Comparison of ENCODE assay signal across 23 cellular contexts in genomic region chr20:50737352-50737751, GRCh38. TPM values are rescaled to one million over a fixed set of nuclear protein-coding genes. Genes with fewer than 3 reads are reported as not detected.
A peak's percentile ranks its signal among the peaks of the same experiment; 100 is the strongest.
DNase-seq lines count a peak whose midpoint lies in the region; ATAC-seq, FAIRE-seq and TF ChIP-seq lines count a peak whose summit lies in the region.
"Had no signal": no experiment of that assay in that cellular context is flagged by ENCODE, and none has a peak within 500 bp of the region (broad histone marks: within the 10 kb centered on the region; RNA-seq: fewer than 3 reads in every experiment).

No MANE protein-coding gene starts in this region.

- no peaks in the 10 kb centered on the region for H3K9me1 ChIP-seq in K562 (ENCODE audit: control insufficient read depth, insufficient read depth, low read length)

- H3K9ac ChIP-seq in K562 (ENCODE audit: insufficient read depth in 1 of 2, low read depth in 2 of 2, low read length in 2 of 2) = no peak overlapping the region
- H3K9ac ChIP-seq: BLaER1, KMS-11 had no signal

- TF ChIP-seq POLR2A in K562 (conservative IDR thresholded peaks at IDR 0.05) (no peak), testis (IDR thresholded peaks at IDR 0.05) (no peak)

- intact Hi-C loops in K562 (cut with micrococcal nuclease) = no loop called here
- intact Hi-C loops in testis (cut with DNase I; ENCODE audit: low total_unique reads) = no loop called here

- H3K27me3 ChIP-seq in K562 (ENCODE audit: control insufficient read depth in 2 of 2, insufficient read depth in 2 of 2, low read length in 2 of 2) = no peaks in the 10 kb centered on the region
- H3K27me3 ChIP-seq in testis = no peaks in the 10 kb centered on the region
- H3K27me3 ChIP-seq: BLaER1, suprapubic skin had no signal

- TF ChIP-seq CTCF in K562 (IDR thresholded peaks at IDR 0.05 in 2 of 3, conservative IDR thresholded peaks at IDR 0.05 in 1 of 3; ENCODE audit: insufficient read depth in 2 of 3, low read depth in 1 of 3, low read length in 3 of 3) (no peak), testis (IDR thresholded peaks at IDR 0.05) (no peak)

- ATAC-seq in K562 (peak; percentile 78), GM19395 (IDR thresholded peaks at IDR 0.05; ENCODE audit: unreplicated experiment) (no peak), HG02973 (IDR thresholded peaks at IDR 0.05; ENCODE audit: unreplicated experiment) (no peak)

- POLR2A ChIA-PET in K562 (lab: Yijun Ruan, JAX) = interaction anchor here (0.7 to 1.4 kb wide), 4 partner anchors 12 to 76 kb away, joined by 3 to 4 read pairs (median 4); partner anchors contain the start of gene RIPOR3

- H3K36me3 ChIP-seq in K562 (ENCODE audit: control insufficient read depth, insufficient read depth, low read length) (peaks cover 41% of the 10 kb centered on the region), testis (ENCODE audit: low read depth, missing control alignments) (no peaks in the 10 kb centered on the region)
- H3K36me3 ChIP-seq: lower lobe of right lung, suprapubic skin had no signal

- no peak overlapping the region for H2AFZ ChIP-seq in K562 (ENCODE audit: low read depth, low read length)

- TF ChIP-seq EP300 in K562 (IDR thresholded peaks at IDR 0.05; ENCODE audit: low read length) = no peak; the same call in 1 of the 2 replicates

- H3K4me1 ChIP-seq in K562 (replicated peaks in 1 of 2; ENCODE audit: control insufficient read depth in 2 of 2, insufficient read depth in 2 of 2, low read length in 2 of 2) = peaks cover 36 to 54% of the 10 kb centered on the region in 2 experiments
- H3K4me1 ChIP-seq in testis = no peaks in the 10 kb centered on the region

- H3K27ac ChIP-seq in K562 (ENCODE audit: extremely low read depth, low read depth, low read length) = peak overlapping the region; percentile 61
- no peak overlapping the region for H3K27ac ChIP-seq in testis
- H3K27ac ChIP-seq: 22Rv1, BLaER1, KMS-11, lower lobe of right lung, suprapubic skin had no signal

- in situ Hi-C loops in K562 (cut with MboI) = loop anchor here (10.0 kb wide), 1 partner anchor 253 kb away; no protein-coding TSS in a partner anchor

- CTCF ChIA-PET in K562 (lab: Yijun Ruan, JAX; ENCODE audit: low intra/inter-chr PET ratio) = no interaction called here

- H4K20me1 ChIP-seq in K562 (replicated peaks; ENCODE audit: control insufficient read depth, insufficient read depth, low read length) = no peaks in the 10 kb centered on the region

- no TSS peak for BruUV-seq in K562 (replicated peaks; lab: Mats Ljungman, UMichigan)

- peak; percentile 18 for DNase-seq in NCI-H82 (lab: John Stamatoyannopoulos, UW)
- no peak for DNase-seq in NCI-H82 treated with DMSO at 0.1 percent for 48 hours (lab: John Stamatoyannopoulos, UW; ENCODE audit: unreplicated experiment)
- peak in 3 of 4 experiments; percentile 36 to 81 (median 55) for DNase-seq in K562 (ENCODE audit: extremely low read depth in 1 of 4, low spot score in 3 of 4)
- DNase-seq in kidney tubule cell (ENCODE audit: low spot score) = peak; percentile 74
- DNase-seq in testis = peak; percentile 10
- DNase-seq in NCI-H187 treated with DMSO at 0.1 percent for 48 hours (lab: John Stamatoyannopoulos, UW) = no peak
- DNase-seq: activated CD4-positive, alpha-beta T cell treated with anti-CD3 and anti-CD28 coated beads, Interleukin-2, amount 50 U/mL, for 4 hours; activated naive CD4-positive, alpha-beta T cell treated with Interleukin-2 at 50 U/mL for 16 hours; activated T-cell treated with anti-CD3 and anti-CD28 coated beads, Interleukin-2, amount 50 U/mL, for 1 hour; anterior cingulate cortex; lower lobe of right lung; NCI-H1048; NCI-H2107; NCI-H524 treated with DMSO at 0.1 percent for 48 hours; SIG-M5; stimulated activated CD8-positive, alpha-beta memory T cell treated with anti-CD3 and anti-CD28 coated beads, Interleukin-4, amount 100 ng/mL, for 48 hours had no signal

- WGBS in K562 (ENCODE audit: insufficient coverage, low coverage, missing lambda C conversion rate) = 35% methylated on average over 4 of the region's 4 CpGs
- 82 to 90% methylated on average over 4 of the region's 4 CpGs for WGBS in testis, 2 donors

- H3K9me3 ChIP-seq in K562 (replicated peaks; ENCODE audit: control insufficient read depth, insufficient read depth, low read depth, low read length) = no peaks in the 10 kb centered on the region
- no peaks in the 10 kb centered on the region for H3K9me3 ChIP-seq in testis
- H3K9me3 ChIP-seq: BLaER1, lower lobe of right lung, suprapubic skin had no signal

- H3K4me2 ChIP-seq in K562 (ENCODE audit: insufficient read depth, low read length) = peak overlapping the region; percentile 48
- H3K4me2 ChIP-seq: BLaER1, KMS-11 had no signal

- no peak for TF ChIP-seq RAD21 in K562 (CRISPR knock-in tag; conservative IDR thresholded peaks at IDR 0.05 in 1 of 2, IDR thresholded peaks at IDR 0.05 in 1 of 2)

- peak; percentile 96 for FAIRE-seq in K562 (lab: Jason Lieb, UNC)

- H3K4me3 ChIP-seq in K562 (no peak overlapping the region), testis (no peak overlapping the region)
- H3K4me3 ChIP-seq: BLaER1, lower lobe of right lung, suprapubic skin had no signal

- peaks cover 90% of the 10 kb centered on the region for H3K79me2 ChIP-seq in K562 (ENCODE audit: control insufficient read depth, insufficient read depth, low read length)

RNA-seq across cellular contexts. Expression of gene PARD6B, which starts 6.0 kb away (rescaled TPM):
- total RNA-seq in K562 (2011; cell fraction: chromatin; rRNA removed; ENCODE audit: low replicate concordance) = 9.8 and 24.9 TPM in 2 replicates
- 5.3 and 6.2 TPM in 2 replicates for total RNA-seq in K562 (2011; cell fraction: nucleolus; rRNA removed)
- 12.7 and 15.3 TPM in 2 replicates for total RNA-seq in K562 (2011; cell fraction: nucleoplasm; rRNA removed)
- total RNA-seq in K562 (2014; rRNA removed) (5.5 and 5.9 TPM in 2 replicates), K562 (2014; rRNA removed; fragmentation: Illumina TruSeq; extraction: Trizol) (10.4 and 12.7 TPM in 2 replicates), K562 (2015; rRNA removed; fragmentation: Illumina TruSeq; extraction: Trizol) (9.0 and 9.8 TPM in 2 replicates), K562 (2021) (12.0 and 12.3 TPM in 2 replicates), testis (10 to 100 TPM; 15.4 to 17.0 TPM)
- polyA plus RNA-seq in K562 (2011; rRNA removed) (4.5 and 5.3 TPM in 2 replicates), K562 (2014; fragmentation: Illumina TruSeq; extraction: Trizol) (1.7 and 2.5 TPM in 2 replicates), K562 (2014; fragmentation: Nextera tagmentation; extraction: Ambion mirVana) (1 to 10 TPM; 2.7 to 7.4 TPM), K562 (2014; rRNA removed) (2.5 and 2.6 TPM in 2 replicates), testis (ENCODE audit: insufficient read depth, low read depth, low replicate concordance) (3.8 TPM)
- polyA plus RNA-seq in K562 (2011; cell fraction: cytosol; rRNA removed) = 1.5 and 2.7 TPM in 2 replicates
- polyA plus RNA-seq in K562 (2011; cell fraction: nucleus; rRNA removed) = 1.9 and 2.6 TPM in 2 replicates
- 0.96 and 1.2 TPM in 2 replicates for polyA plus RNA-seq in K562 (2012)
- polyA minus RNA-seq in K562 (2011; rRNA and poly(A)+ RNA removed) = 10.1 and 10.3 TPM in 2 replicates
- 5.6 and 5.7 TPM in 2 replicates for polyA minus RNA-seq in K562 (2011; cell fraction: cytosol; rRNA and poly(A)+ RNA removed)
- polyA minus RNA-seq in K562 (2011; cell fraction: nucleus; rRNA and poly(A)+ RNA removed) = 2.2 and 3.1 TPM in 2 replicates

RNA-seq across cellular contexts. Expression of gene RIPOR3, which starts 46.0 kb away (rescaled TPM):
- 220 and 451 TPM in 2 replicates for total RNA-seq in K562 (2011; cell fraction: chromatin; rRNA removed; ENCODE audit: low replicate concordance)
- total RNA-seq in K562 (2011; cell fraction: nucleolus; rRNA removed) = 258 and 278 TPM in 2 replicates
- 187 and 217 TPM in 2 replicates for total RNA-seq in K562 (2011; cell fraction: nucleoplasm; rRNA removed)
- total RNA-seq in K562 (2014; rRNA removed) (22.3 and 28.3 TPM in 2 replicates), K562 (2014; rRNA removed; fragmentation: Illumina TruSeq; extraction: Trizol) (9.2 and 15.5 TPM in 2 replicates), K562 (2015; rRNA removed; fragmentation: Illumina TruSeq; extraction: Trizol) (12.8 and 13.3 TPM in 2 replicates), K562 (2021) (43.3 and 46.1 TPM in 2 replicates), testis (10 to 100 TPM; 22.1 to 26.9 TPM)
- polyA plus RNA-seq in K562 (2011; rRNA removed) (48.8 and 65.1 TPM in 2 replicates), K562 (2014; fragmentation: Illumina TruSeq; extraction: Trizol) (21.4 and 23.4 TPM in 2 replicates), K562 (2014; fragmentation: Nextera tagmentation; extraction: Ambion mirVana) (1 to 10 TPM; 3.3 to 3.8 TPM), K562 (2014; rRNA removed) (62.7 and 66.4 TPM in 2 replicates), testis (ENCODE audit: insufficient read depth, low read depth, low replicate concordance) (11.3 TPM)
- polyA plus RNA-seq in K562 (2011; cell fraction: cytosol; rRNA removed) = 23.4 and 24.4 TPM in 2 replicates
- polyA plus RNA-seq in K562 (2011; cell fraction: nucleus; rRNA removed) = 468 and 642 TPM in 2 replicates
- polyA plus RNA-seq in K562 (2012) = 23.3 and 29.2 TPM in 2 replicates
- polyA minus RNA-seq in K562 (2011; rRNA and poly(A)+ RNA removed) = 12.5 and 15.4 TPM in 2 replicates
- polyA minus RNA-seq in K562 (2011; cell fraction: cytosol; rRNA and poly(A)+ RNA removed) = 15.8 and 20.2 TPM in 2 replicates
- polyA minus RNA-seq in K562 (2011; cell fraction: nucleus; rRNA and poly(A)+ RNA removed) = 65.3 and 73.8 TPM in 2 replicates
- total RNA-seq: T-helper 1 cell treated with Interleukin-12 subunit alpha and Interleukin-12 subunit beta and Interleukin-4 antibody, amounts not matched to agents 30 ng/mL and 1 ng/mL, for 36 hours had no signal

RNA-seq across cellular contexts. Expression of gene BCAS4, which starts 57.5 kb away (rescaled TPM):
- 2.3 and 2.5 TPM in 2 replicates for total RNA-seq in K562 (2011; cell fraction: chromatin; rRNA removed; ENCODE audit: low replicate concordance)
- total RNA-seq in K562 (2011; cell fraction: nucleolus; rRNA removed) = 0.26 and 1.0 TPM in 2 replicates
- total RNA-seq in K562 (2011; cell fraction: nucleoplasm; rRNA removed) = 1.8 and 2.7 TPM in 2 replicates
- 2.3 and 2.9 TPM in 2 replicates for total RNA-seq in K562 (2014; rRNA removed)
- 0.47 and 0.64 TPM in 2 replicates for total RNA-seq in K562 (2014; rRNA removed; fragmentation: Illumina TruSeq; extraction: Trizol)
- total RNA-seq in K562 (2015; rRNA removed; fragmentation: Illumina TruSeq; extraction: Trizol) = 0.34 and 0.36 TPM in 2 replicates
- total RNA-seq in K562 (2021) = 1.5 and 2.0 TPM in 2 replicates
- 0.65 and 1.1 TPM in 2 replicates for polyA plus RNA-seq in K562 (2011; rRNA removed)
- polyA plus RNA-seq in K562 (2011; cell fraction: cytosol; rRNA removed) = 1.2 and 2.1 TPM in 2 replicates
- polyA plus RNA-seq in K562 (2011; cell fraction: nucleus; rRNA removed) = 0.27 and 0.70 TPM in 2 replicates
- 0.87 and 1.4 TPM in 2 replicates for polyA plus RNA-seq in K562 (2012)
- 0.25 and 1.5 TPM in 2 replicates for polyA plus RNA-seq in K562 (2014; fragmentation: Illumina TruSeq; extraction: Trizol)
- polyA plus RNA-seq in K562 (2014; fragmentation: Nextera tagmentation; extraction: Ambion mirVana) = under 1 TPM; 0.15 to 0.20 TPM
- 0.40 and 2.1 TPM in 2 replicates for polyA plus RNA-seq in K562 (2014; rRNA removed)
- 0.06 and 0.63 TPM in 2 replicates for polyA minus RNA-seq in K562 (2011; rRNA and poly(A)+ RNA removed)
- not detected in 2 replicates for polyA minus RNA-seq in K562 (2011; cell fraction: cytosol; rRNA and poly(A)+ RNA removed)
- 0.22 and 1.2 TPM in 2 replicates for polyA minus RNA-seq in K562 (2011; cell fraction: nucleus; rRNA and poly(A)+ RNA removed)
- 10 to 100 TPM in 1 of 2 donors, 1 to 10 TPM in 1; 7.6 to 10.8 TPM for total RNA-seq in testis
- polyA plus RNA-seq in testis (ENCODE audit: insufficient read depth, low read depth, low replicate concordance) = 5.8 TPM

Comparison
In these comparisons a context has a peak if more than half of its experiments do, and no peak if none do; other contexts are left out.
1. DNase-seq: peak in NCI-H82 (single experiment), K562 (3 of 4), kidney tubule cell (single experiment) and testis (single experiment); none in NCI-H82 treated with DMSO at 0.1 percent for 48 hours (single experiment) and NCI-H187 treated with DMSO at 0.1 percent for 48 hours (single experiment).